In the genomic region with DNA sequence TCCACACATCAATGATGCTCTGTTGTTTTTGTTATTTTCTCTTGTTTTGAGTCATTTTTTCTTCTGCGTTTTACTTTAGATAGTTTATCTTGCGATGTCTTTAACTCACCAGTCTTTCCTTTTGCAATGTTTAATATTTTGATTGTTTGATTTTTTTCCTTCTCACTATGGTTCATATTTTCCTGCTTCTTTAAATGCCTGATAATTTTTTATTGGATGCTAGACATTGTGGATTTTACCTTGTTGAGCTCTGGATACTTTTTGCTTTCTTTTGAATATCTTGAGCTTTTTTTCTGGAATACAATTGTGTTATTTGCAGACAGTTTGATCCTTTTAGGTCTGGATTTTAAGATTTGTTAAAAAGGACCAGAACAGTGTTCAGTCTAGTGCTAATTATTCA, we compare ENCODE assay signal across 29 cellular contexts.
"Had no signal": no experiment of that assay in that cellular context is flagged by ENCODE, and none has a peak within 500 bp of the region (broad histone marks: within the 10 kb centered on the region; RNA-seq: fewer than 3 reads in every experiment).

No MANE protein-coding gene starts in this region.

- H3K27ac Mint-ChIP-seq: stimulated activated effector memory CD8-positive, alpha-beta T cell treated with anti-CD3 and anti-CD28 coated beads, Interleukin-12 subunit alpha, Interleukin-12 subunit beta, amount 100 ng/mL, for 72 hours; stimulated activated memory B cell treated with anti-CD40 and anti-IgM and Interleukin-4, amounts not matched to agents 10 μg/mL and 1 μg/mL and 100 μg/mL, for 72 hours; stimulated activated naive B cell treated with anti-CD40 and anti-IgM and Interleukin-4, amounts not matched to agents 10 μg/mL and 1 μg/mL and 100 μg/mL, for 72 hours; stimulated activated naive CD8-positive, alpha-beta T cell treated with anti-CD3 and anti-CD28 coated beads, Interleukin-15, amount 100 ng/mL, for 72 hours; stimulated activated naive CD8-positive, alpha-beta T cell treated with anti-CD3 and anti-CD28 coated beads, Interleukin-15, Interleukin-2, amounts not matched to agents 100 ng/mL and 50 ng/mL, for 24 hours; type B pancreatic cell had no signal

- H3K4me1 ChIP-seq: testis, thyroid gland, upper lobe of left lung, upper lobe of right lung, uterus had no signal

- H3K36me3 Mint-ChIP-seq: stimulated activated effector memory CD8-positive, alpha-beta T cell treated with anti-CD3 and anti-CD28 coated beads, Interleukin-12 subunit alpha, Interleukin-12 subunit beta, amount 100 ng/mL, for 72 hours; stimulated activated memory B cell treated with anti-CD40 and anti-IgM and Interleukin-4, amounts not matched to agents 10 μg/mL and 1 μg/mL and 100 μg/mL, for 72 hours; stimulated activated naive B cell treated with anti-CD40 and anti-IgM and Interleukin-4, amounts not matched to agents 10 μg/mL and 1 μg/mL and 100 μg/mL, for 72 hours had no signal

- H3K9me3 Mint-ChIP-seq: stimulated activated effector memory CD8-positive, alpha-beta T cell treated with anti-CD3 and anti-CD28 coated beads, Interleukin-12 subunit alpha, Interleukin-12 subunit beta, amount 100 ng/mL, for 72 hours; stimulated activated naive CD8-positive, alpha-beta T cell treated with anti-CD3 and anti-CD28 coated beads, Interleukin-15, Interleukin-2, amounts not matched to agents 100 ng/mL and 50 ng/mL, for 24 hours had no signal

- H3K36me3 ChIP-seq: stomach, suprapubic skin, thoracic aorta, thyroid gland, tibial artery, tibial nerve, transverse colon, upper lobe of left lung, upper lobe of right lung, uterus, vagina had no signal

- H3K4me3 ChIP-seq: stomach, suprapubic skin, testis, thoracic aorta, thyroid gland, tibial artery, tibial nerve, transverse colon, upper lobe of left lung, upper lobe of right lung, uterus, vagina had no signal

- H3K9me3 ChIP-seq: stomach, testis, thoracic aorta, thyroid gland, tibial artery, transverse colon, upper lobe of left lung, upper lobe of right lung, uterus, vagina had no signal

- H3K27ac ChIP-seq: stomach, suprapubic skin, testis, thoracic aorta, thyroid gland, tibial artery, tibial nerve, transverse colon, upper lobe of left lung, upper lobe of right lung, uterus, vagina had no signal

- FAIRE-seq: urothelium cell line had no signal

- DNase-seq: stimulated activated CD4-positive, alpha-beta T cell treated with anti-CD3 and anti-CD28 coated beads, Interleukin-2, amount 100 ng/mL, for 48 hours; stimulated activated CD4-positive, alpha-beta T cell treated with anti-CD3 and anti-CD28 coated beads, Interleukin-4, amount 100 ng/mL, for 1 hour; stimulated activated CD4-positive, alpha-beta T cell treated with anti-CD3 and anti-CD28 coated beads, Interleukin-4, amount 100 ng/mL, for 24 hours; stimulated activated CD4-positive, alpha-beta T cell treated with anti-CD3 and anti-CD28 coated beads, Interleukin-4, amount 100 ng/mL, for 4 hours; stimulated activated CD8-positive, alpha-beta memory T cell treated with anti-CD3 and anti-CD28 coated beads, Interleukin-4, amount 100 ng/mL, for 48 hours; stimulated activated naive B cell treated with anti-CD40 and anti-IgM and Interleukin-4, amounts not matched to agents 10 μg/mL and 1 μg/mL and 100 μg/mL, for 72 hours; stimulated activated naive CD4-positive, alpha-beta T cell; stimulated activated naive CD4-positive, alpha-beta T cell treated with Interleukin-2 at 50 U/mL for 16 hours; stimulated activated naive CD8-positive, alpha-beta T cell treated with anti-CD3 and anti-CD28 coated beads, Interleukin-15, amount 100 ng/mL, for 72 hours; stimulated activated naive CD8-positive, alpha-beta T cell treated with anti-CD3 and anti-CD28 coated beads, Interleukin-15, Interleukin-2, amounts not matched to agents 100 U/mL and 50 U/mL, for 24 hours; stomach; substantia nigra; testis; thyroid gland; tibial artery; transverse colon; trophoblast cell; upper lobe of left lung; upper lobe of right lung; uterus had no signal

- H3K27me3 ChIP-seq: stomach, suprapubic skin, testis, thyroid gland, tibial artery, tibial nerve, transverse colon, upper lobe of left lung, upper lobe of right lung, uterus, vagina had no signal

- H3K4me3 Mint-ChIP-seq: stimulated activated effector memory CD8-positive, alpha-beta T cell treated with anti-CD3 and anti-CD28 coated beads, Interleukin-12 subunit alpha, Interleukin-12 subunit beta, amount 100 ng/mL, for 72 hours; stimulated activated memory B cell treated with anti-CD40 and anti-IgM and Interleukin-4, amounts not matched to agents 10 μg/mL and 1 μg/mL and 100 μg/mL, for 72 hours; stimulated activated naive B cell treated with anti-CD40 and anti-IgM and Interleukin-4, amounts not matched to agents 10 μg/mL and 1 μg/mL and 100 μg/mL, for 72 hours; stimulated activated naive CD8-positive, alpha-beta T cell treated with anti-CD3 and anti-CD28 coated beads, Interleukin-15, amount 100 ng/mL, for 72 hours; stimulated activated naive CD8-positive, alpha-beta T cell treated with anti-CD3 and anti-CD28 coated beads, Interleukin-15, Interleukin-2, amounts not matched to agents 100 ng/mL and 50 ng/mL, for 24 hours; type B pancreatic cell had no signal

- H3K4me1 Mint-ChIP-seq: stimulated activated effector memory CD8-positive, alpha-beta T cell treated with anti-CD3 and anti-CD28 coated beads, Interleukin-12 subunit alpha, Interleukin-12 subunit beta, amount 100 ng/mL, for 72 hours; stimulated activated memory B cell treated with anti-CD40 and anti-IgM and Interleukin-4, amounts not matched to agents 10 μg/mL and 1 μg/mL and 100 μg/mL, for 72 hours; stimulated activated naive B cell treated with anti-CD40 and anti-IgM and Interleukin-4, amounts not matched to agents 10 μg/mL and 1 μg/mL and 100 μg/mL, for 72 hours; stimulated activated naive CD8-positive, alpha-beta T cell treated with anti-CD3 and anti-CD28 coated beads, Interleukin-15, amount 100 ng/mL, for 72 hours had no signal
